ENCODE assay signal across 9 cellular contexts in the genomic region with DNA sequence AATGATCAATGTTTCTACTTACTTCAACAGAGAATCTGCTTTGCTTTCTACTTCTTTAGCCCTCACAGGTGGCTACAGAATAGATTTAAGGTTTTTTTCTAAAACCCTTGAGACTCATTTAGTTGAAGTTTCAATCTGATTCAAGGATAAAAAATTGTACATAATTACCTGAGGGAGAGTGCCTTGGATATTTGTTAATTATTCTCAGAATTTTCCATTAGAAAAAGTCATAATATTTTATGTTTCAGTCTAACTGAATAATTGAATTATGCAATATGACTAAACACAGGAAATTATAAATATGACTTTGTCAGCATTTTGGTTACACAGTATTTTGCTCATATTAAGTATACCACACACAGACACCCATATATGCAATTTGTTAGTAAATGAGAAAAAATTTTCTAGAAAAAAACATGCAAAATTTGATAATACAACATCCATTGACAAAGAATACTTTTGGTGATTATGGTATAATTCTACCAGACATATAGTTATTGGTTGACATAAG. TPM values are rescaled to one million over a fixed set of nuclear protein-coding genes. Genes with fewer than 3 reads are reported as not detected.
"Had no signal": no experiment of that assay in that cellular context is flagged by ENCODE, and none has a peak within 500 bp of the region (broad histone marks: within the 10 kb centered on the region; RNA-seq: fewer than 3 reads in every experiment).

Gene OR8J3, minus strand, starts transcription at position 51 of the 511 bp plus-strand sequence. CDS start 2,483 bp downstream, outside the sequence.

- ATAC-seq: GM23338 had no signal

- FAIRE-seq: H1, H54, HTR-8/SVneo had no signal

- H3K4me3 Mint-ChIP-seq: GM23338, H9 had no signal

- H3K27ac Mint-ChIP-seq: GM23338, H9 had no signal

- H3K27ac ChIP-seq: KMS-11 had no signal

- H3K4me2 ChIP-seq: GM23338, KMS-11 had no signal

- H3K4me1 Mint-ChIP-seq: GM23338, H9 had no signal

- H3K9ac ChIP-seq: KMS-11 had no signal

- DNase-seq: H9, HCEC 1CT, KBM-7 had no signal

- H2AFZ ChIP-seq: GM23338 had no signal

- H3K4me3 ChIP-seq: GM23338 had no signal

RNA-seq across cellular contexts. Expression of gene OR8J3, which starts in this region (rescaled TPM):
- total RNA-seq: GM23338, H1, H9, HT-29 had no signal
- polyA plus RNA-seq: GM23338, H1 had no signal
